1 cellular context compared by ENCODE assay signal in genomic region chr2:15560988-15561573, GRCh38.
A peak's percentile ranks its signal among the peaks of the same experiment; 100 is the strongest.
TF ChIP-seq lines count a peak whose summit lies in the region.

NBAS (minus strand) TSS chr2:15561334; CDS start chr2:15561304, 30 bp downstream.

TF ChIP-seq in HepG2, 621 proteins besides CTCF, POLR2A, EP300 and RAD21 (continued from another document and continues in another):
- TF ChIP-seq REST (IDR thresholded peaks at IDR 0.05; ENCODE audit: borderline replicate concordance in 1 of 2, low read depth in 1 of 2, low read length in 2 of 2): peak in 1 of 2 experiments; percentile 80; a peak in 2 of 4 replicates
- TF ChIP-seq ZNF335 (CRISPR knock-in tag; IDR thresholded peaks at IDR 0.05): peak; percentile 36; the same call in 1 of the 2 replicates
- 0 out of 2 replicates have a peak, but pooled peaks have one; percentile 71 for TF ChIP-seq ZNF343 (CRISPR knock-in tag; IDR thresholded peaks at IDR 0.05)
- no peak; the same call in 1 of the 2 replicates for TF ChIP-seq BRD4 (CRISPR knock-in tag; IDR thresholded peaks at IDR 0.05)
- TF ChIP-seq RARG (CRISPR knock-in tag; IDR thresholded peaks at IDR 0.05; ENCODE audit: low read depth): no peak
- peak; percentile 99 for TF ChIP-seq YY1 (IDR thresholded peaks at IDR 0.05; ENCODE audit: insufficient read depth, insufficient replicate concordance, low read depth, low read length)
- peak; percentile 83 for TF ChIP-seq ZMAT3 (CRISPR knock-in tag; conservative IDR thresholded peaks at IDR 0.05)
- peak; percentile 62; the same call in 1 of the 2 replicates for TF ChIP-seq HMG20A (CRISPR knock-in tag; IDR thresholded peaks at IDR 0.05; ENCODE audit: borderline replicate concordance)
- TF ChIP-seq SP1 (IDR thresholded peaks at IDR 0.05): no peak
- 0 out of 2 replicates have a peak, but pooled peaks have one; percentile 27 for TF ChIP-seq SP1 (CRISPR knock-in tag; IDR thresholded peaks at IDR 0.05)
- peak; percentile 95 for TF ChIP-seq SIN3A (IDR thresholded peaks at IDR 0.05; ENCODE audit: borderline replicate concordance, low read depth, low read length)
- peak; percentile 87 for TF ChIP-seq XRCC5 (optimal IDR thresholded peaks at IDR 0.05; ENCODE audit: low read length)
- no peak for TF ChIP-seq MAFF (IDR thresholded peaks at IDR 0.05; ENCODE audit: low read depth, low read length)
- no peak for TF ChIP-seq ZNF776 (CRISPR knock-in tag; IDR thresholded peaks at IDR 0.05)
- TF ChIP-seq TFAP4 (IDR thresholded peaks at IDR 0.05; ENCODE audit: borderline replicate concordance, low read depth): no peak
- no peak; the same call in 1 of the 2 replicates for TF ChIP-seq U2AF2 (IDR thresholded peaks at IDR 0.05; ENCODE audit: low read depth, low read length)
- peak; percentile 79 for TF ChIP-seq ZNF687 (CRISPR knock-in tag; IDR thresholded peaks at IDR 0.05)
- peak; percentile 86; the same call in 1 of the 2 replicates for TF ChIP-seq ZSCAN29 (CRISPR knock-in tag; conservative IDR thresholded peaks at IDR 0.05)
- no peak for TF ChIP-seq REXO4 (CRISPR knock-in tag; IDR thresholded peaks at IDR 0.05; ENCODE audit: borderline replicate concordance)
- TF ChIP-seq ZNF670 (CRISPR knock-in tag; IDR thresholded peaks at IDR 0.05; ENCODE audit: borderline replicate concordance): peak; percentile 97
- TF ChIP-seq HOXA5 (CRISPR knock-in tag; IDR thresholded peaks at IDR 0.05): peak; percentile 62; the same call in 1 of the 2 replicates
- peak; percentile 63; the same call in 1 of the 2 replicates for TF ChIP-seq ARNTL (CRISPR knock-in tag; IDR thresholded peaks at IDR 0.05)
- TF ChIP-seq TEAD2 (CRISPR knock-in tag; IDR thresholded peaks at IDR 0.05): no peak
- TF ChIP-seq ZNF33B (CRISPR knock-in tag; IDR thresholded peaks at IDR 0.05): no peak
- no peak; the same call in 1 of the 2 replicates for TF ChIP-seq ZSCAN21 (CRISPR knock-in tag; IDR thresholded peaks at IDR 0.05; ENCODE audit: borderline replicate concordance)
- TF ChIP-seq GATAD1 (CRISPR knock-in tag; IDR thresholded peaks at IDR 0.05): peak; percentile 96
- TF ChIP-seq SKI (IDR thresholded peaks at IDR 0.05; ENCODE audit: partially characterized antibody): no peak
- no peak for TF ChIP-seq RNF219 (CRISPR knock-in tag; IDR thresholded peaks at IDR 0.05)
- TF ChIP-seq MXI1 (IDR thresholded peaks at IDR 0.05; ENCODE audit: borderline replicate concordance, low read depth, low read length): 0 out of 3 replicates have a peak, but pooled peaks have one; percentile 35
- TF ChIP-seq ZNF644 (CRISPR knock-in tag; IDR thresholded peaks at IDR 0.05; ENCODE audit: low read depth): peak; percentile 76
- no peak for TF ChIP-seq NAIF1 (CRISPR knock-in tag; IDR thresholded peaks at IDR 0.05; ENCODE audit: borderline replicate concordance)
- TF ChIP-seq KLF13 (CRISPR knock-in tag; IDR thresholded peaks at IDR 0.05): no peak
- TF ChIP-seq MBD4 (IDR thresholded peaks at IDR 0.05; ENCODE audit: borderline replicate concordance, low read length): no peak
- TF ChIP-seq HCFC1 (IDR thresholded peaks at IDR 0.05; ENCODE audit: low read depth, low read length): peak; percentile 49; the same call in 1 of the 2 replicates
- no peak for TF ChIP-seq KDM6A (CRISPR knock-in tag; IDR thresholded peaks at IDR 0.05; ENCODE audit: low read depth)
- no peak for TF ChIP-seq ZNF326 (CRISPR knock-in tag; IDR thresholded peaks at IDR 0.05; ENCODE audit: borderline replicate concordance)
- no peak for TF ChIP-seq JARID2 (CRISPR knock-in tag; IDR thresholded peaks at IDR 0.05; ENCODE audit: insufficient replicate concordance)
- no peak for TF ChIP-seq PAF1 (CRISPR knock-in tag; IDR thresholded peaks at IDR 0.05)
- no peak for TF ChIP-seq ZNF121 (CRISPR knock-in tag; IDR thresholded peaks at IDR 0.05)
- peak; percentile 45 for TF ChIP-seq HNRNPLL (IDR thresholded peaks at IDR 0.05; ENCODE audit: low read depth, low read length, poor library complexity, severe bottlenecking)
- peak; percentile 70; the same call in 1 of the 2 replicates for TF ChIP-seq SMYD3 (CRISPR knock-in tag; IDR thresholded peaks at IDR 0.05)
- 0 out of 2 replicates have a peak, but pooled peaks have one; percentile 12 for TF ChIP-seq NPAS2 (CRISPR knock-in tag; IDR thresholded peaks at IDR 0.05; ENCODE audit: borderline replicate concordance)
- no peak for TF ChIP-seq RBM39 (IDR thresholded peaks at IDR 0.05; ENCODE audit: low read depth, low read length, poor library complexity, severe bottlenecking)
- peak; percentile 79; the same call in 1 of the 2 replicates for TF ChIP-seq ZHX2 (IDR thresholded peaks at IDR 0.05; ENCODE audit: low read depth)
- TF ChIP-seq ZHX2 (CRISPR knock-in tag; IDR thresholded peaks at IDR 0.05; ENCODE audit: borderline replicate concordance): no peak
- no peak for TF ChIP-seq RAD51 (IDR thresholded peaks at IDR 0.05; ENCODE audit: borderline replicate concordance)
- TF ChIP-seq ZNF251 (CRISPR knock-in tag; IDR thresholded peaks at IDR 0.05): 0 out of 2 replicates have a peak, but pooled peaks have one; percentile 28
